Comparison of ENCODE assay signal across 16 cellular contexts in the genomic region with DNA sequence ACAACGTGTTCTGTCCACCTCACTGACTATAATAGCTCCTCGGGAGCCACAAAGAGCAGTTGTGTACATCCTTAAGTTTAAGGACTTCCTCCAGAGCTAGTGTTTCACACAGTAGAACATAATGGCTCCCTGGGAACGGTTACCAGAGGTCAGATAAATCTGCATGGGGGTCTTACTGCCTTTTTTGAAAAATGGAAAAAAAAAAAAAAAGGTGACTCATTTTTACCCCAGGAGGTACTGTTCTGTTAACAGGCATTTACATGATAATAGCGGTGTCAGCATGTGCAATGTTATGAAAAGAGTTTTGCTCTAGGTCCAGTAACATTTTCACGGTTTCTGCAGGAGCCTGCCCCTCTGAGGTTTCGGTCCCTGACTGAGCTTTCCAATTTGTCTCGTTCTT.
DNase-seq lines count a peak whose midpoint lies in the region; ATAC-seq and TF ChIP-seq lines count a peak whose summit lies in the region.
"Had no signal": no experiment of that assay in that cellular context is flagged by ENCODE, and none has a peak within 500 bp of the region (broad histone marks: within the 10 kb centered on the region; RNA-seq: fewer than 3 reads in every experiment).

No MANE protein-coding gene starts in this region.

- H4K91ac ChIP-seq in neuronal stem cell (ENCODE audit: low read depth, low read length, poor library complexity): no peak overlapping the region

- H3K18ac ChIP-seq in neuronal stem cell (ENCODE audit: low read length): no peak overlapping the region

- H2BK5ac ChIP-seq in neuronal stem cell (ENCODE audit: low read length): no peak overlapping the region

- H3K9me3 ChIP-seq in HUES48 (ENCODE audit: control insufficient read depth, insufficient read depth, low read length): no peaks in the 10 kb centered on the region
- H3K9me3 ChIP-seq in iPS DF 6.9 (ENCODE audit: control insufficient read depth, insufficient read depth, low read length): no peaks in the 10 kb centered on the region
- H3K9me3 ChIP-seq in neuronal stem cell (replicated peaks in 1 of 2; ENCODE audit: control insufficient read depth in 2 of 2, insufficient read depth in 1 of 2, low read depth in 1 of 2, low read length in 2 of 2): peaks cover 0 to 4% of the 10 kb centered on the region in 2 donors
- H3K9me3 ChIP-seq: Peyer's patch had no signal

- H3K4me1 ChIP-seq in HUES48 (ENCODE audit: control insufficient read depth, insufficient read depth, low read length): peaks cover 21% of the 10 kb centered on the region
- H3K4me1 ChIP-seq in iPS DF 6.9 (ENCODE audit: control insufficient read depth, insufficient read depth, low read length): peaks cover 3% of the 10 kb centered on the region; the same call in 1 of the 2 replicates
- peaks cover 7 to 23% of the 10 kb centered on the region in 2 donors for H3K4me1 ChIP-seq in neuronal stem cell (ENCODE audit: control insufficient read depth in 2 of 2, insufficient read depth in 1 of 2, low read depth in 1 of 2, low read length in 2 of 2)
- H3K4me1 ChIP-seq: Peyer's patch had no signal

- WGBS in iPS DF 6.9 (ENCODE audit: insufficient coverage, insufficient read length): no CpG with 5 or more reads among the region's 7 CpGs
- no CpG with 5 or more reads among the region's 7 CpGs for WGBS in neuronal stem cell (ENCODE audit: extremely low coverage in 2 of 2, insufficient read length in 2 of 2, insufficient replicate concordance in 1 of 2), 2 donors

- in situ Hi-C loops in astrocyte of the cerebellum (cut with HindIII; ENCODE audit: low sequenced_read_pairs): no loop called here

- H2BK120ac ChIP-seq in neuronal stem cell (ENCODE audit: low read depth, low read length): no peak overlapping the region

- H3K27ac ChIP-seq in HUES48 (ENCODE audit: low read depth, low read length) (peak overlapping the region; percentile 91), iPS DF 6.9 (ENCODE audit: low read length) (no peak overlapping the region), neuronal stem cell (replicated peaks; ENCODE audit: low read length) (no peak overlapping the region)
- H3K27ac ChIP-seq: C4-2B, KMS-11, Peyer's patch had no signal

- H3K9ac ChIP-seq in HUES48 (ENCODE audit: low read depth, low read length) (no peak overlapping the region), neuronal stem cell (ENCODE audit: low read depth, low read length, poor library complexity) (no peak overlapping the region)
- H3K9ac ChIP-seq: KMS-11 had no signal

- H3K27me3 ChIP-seq in HUES48 (ENCODE audit: control insufficient read depth, insufficient read depth, low read length): 0 out of 2 replicates have a peak, but pooled peaks cover 3% of the 10 kb centered on the region
- H3K27me3 ChIP-seq in iPS DF 6.9 (ENCODE audit: control insufficient read depth, insufficient read depth, low read length): no peaks in the 10 kb centered on the region
- no peaks in the 10 kb centered on the region for H3K27me3 ChIP-seq in neuronal stem cell (ENCODE audit: control insufficient read depth in 3 of 3, insufficient read depth in 3 of 3, low read depth in 1 of 3, low read length in 3 of 3)
- H3K27me3 ChIP-seq: Peyer's patch had no signal

- no peak overlapping the region for H3K14ac ChIP-seq in neuronal stem cell (ENCODE audit: low read length)

- ATAC-seq in GM19467 (IDR thresholded peaks at IDR 0.05; ENCODE audit: unreplicated experiment) (no peak), HG03280 (IDR thresholded peaks at IDR 0.05; ENCODE audit: unreplicated experiment) (no peak)
- ATAC-seq: Right ventricle myocardium inferior had no signal

- no peak overlapping the region for H3K23ac ChIP-seq in neuronal stem cell (ENCODE audit: low read depth, low read length, poor library complexity)

- no peak overlapping the region for H2BK15ac ChIP-seq in neuronal stem cell (ENCODE audit: low read length)

- no peak overlapping the region for H2AFZ ChIP-seq in neuronal stem cell (ENCODE audit: low read length)

- H2BK12ac ChIP-seq in neuronal stem cell (ENCODE audit: low read length): no peak overlapping the region

- no peak for TF ChIP-seq CTCF in astrocyte of the cerebellum (IDR thresholded peaks at IDR 0.05; ENCODE audit: low read depth, low read length, missing control alignments)

- H2AK5ac ChIP-seq in neuronal stem cell (ENCODE audit: low read depth, low read length): no peak overlapping the region

- H3K4me3 ChIP-seq in HUES48 (ENCODE audit: low read depth, low read length): no peak overlapping the region
- no peak overlapping the region for H3K4me3 ChIP-seq in astrocyte of the cerebellum (ENCODE audit: low read depth, low read length)
- no peak overlapping the region for H3K4me3 ChIP-seq in iPS DF 6.9 (ENCODE audit: low read length)
- no peak overlapping the region for H3K4me3 ChIP-seq in neuronal stem cell (ENCODE audit: low read length in 2 of 2)
- H3K4me3 ChIP-seq: Peyer's patch had no signal

- H3K4ac ChIP-seq in neuronal stem cell (ENCODE audit: low read length): no peak overlapping the region

- no peak overlapping the region for H4K8ac ChIP-seq in neuronal stem cell (ENCODE audit: low read depth, low read length)

- no peaks in the 10 kb centered on the region for H3K36me3 ChIP-seq in HUES48 (ENCODE audit: control insufficient read depth, insufficient read depth, low read length)
- no peaks in the 10 kb centered on the region for H3K36me3 ChIP-seq in iPS DF 6.9 (ENCODE audit: control insufficient read depth, insufficient read depth, low read length)
- H3K36me3 ChIP-seq in neuronal stem cell (replicated peaks in 1 of 2; ENCODE audit: control insufficient read depth in 2 of 2, insufficient read depth in 2 of 2, low read length in 2 of 2): no peaks in the 10 kb centered on the region
- H3K36me3 ChIP-seq: Peyer's patch had no signal

- no peak overlapping the region for H3K4me2 ChIP-seq in neuronal stem cell (ENCODE audit: insufficient read depth, low read length, poor library complexity, severe bottlenecking)
- H3K4me2 ChIP-seq: KMS-11 had no signal

- DNase-seq in astrocyte of the cerebellum (ENCODE audit: low read depth) (peak; percentile 89), iPS DF 6.9 (ENCODE audit: low read depth, low spot score) (peak; percentile 20), neuronal stem cell (ENCODE audit: low spot score) (peak; percentile 2), H4 (ENCODE audit: low spot score) (no peak)
- DNase-seq: AML-193, HCEC 1CT, NCI-H1436, NCI-H1930, NCI-H446, Peyer's patch had no signal

- no peaks in the 10 kb centered on the region for H3K79me1 ChIP-seq in neuronal stem cell (ENCODE audit: low read depth, low read length)
